In the genomic region with DNA sequence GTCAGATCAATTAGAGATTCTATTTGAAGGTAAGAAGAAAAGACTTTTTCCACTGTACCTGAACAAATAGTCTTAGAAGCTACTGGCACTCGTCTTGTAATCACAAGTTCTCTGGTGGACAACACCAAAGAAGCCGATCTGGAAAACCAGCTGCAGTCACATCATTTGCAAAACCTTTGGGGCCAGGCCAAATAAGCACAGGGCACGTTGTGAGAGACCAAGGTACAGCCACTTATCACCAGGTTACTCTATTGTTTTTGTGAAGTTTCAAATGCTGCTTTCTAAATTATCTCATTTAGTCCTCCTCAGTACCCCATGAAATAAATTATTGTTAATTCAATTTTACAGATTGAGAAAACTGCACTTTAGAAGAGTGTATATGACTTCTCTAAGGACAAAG, we compare ENCODE assay signal across 27 cellular contexts. TPM values are rescaled to one million over a fixed set of nuclear protein-coding genes. Genes with fewer than 3 reads are reported as not detected.
DNase-seq lines count a peak whose midpoint lies in the region; ATAC-seq, FAIRE-seq and TF ChIP-seq lines count a peak whose summit lies in the region.
"Had no signal": no experiment of that assay in that cellular context is flagged by ENCODE, and none has a peak within 500 bp of the region (broad histone marks: within the 10 kb centered on the region; RNA-seq: fewer than 3 reads in every experiment).

No MANE protein-coding gene starts in this region.

- H3K4me3 Mint-ChIP-seq in naive thymus-derived CD4-positive, alpha-beta T cell: peak overlapping the region in 7 of 10 donors; percentile 2 to 57 (median 34)
- no peak overlapping the region for H3K4me3 Mint-ChIP-seq in activated naive CD4-positive, alpha-beta T cell treated with anti-CD3 and anti-CD28 coated beads, Interleukin-2, amount 10 ng/mL, durations not matched to agents 7 days and 5 days
- H3K4me3 Mint-ChIP-seq: CD14-positive monocyte had no signal

- H3K36me3 Mint-ChIP-seq in naive thymus-derived CD4-positive, alpha-beta T cell: peaks cover 4 to 54% (median 36%) of the 10 kb centered on the region in 5 donors
- peaks cover 24% of the 10 kb centered on the region for H3K36me3 Mint-ChIP-seq in activated naive CD4-positive, alpha-beta T cell treated with anti-CD3 and anti-CD28 coated beads, Interleukin-2, amount 10 ng/mL, durations not matched to agents 7 days and 5 days

- TF ChIP-seq EP300 in HepG2 (IDR thresholded peaks at IDR 0.05; ENCODE audit: low read depth in 2 of 2, low read length in 2 of 2) (no peak), HepG2 (CRISPR knock-in tag; IDR thresholded peaks at IDR 0.05; ENCODE audit: borderline replicate concordance) (no peak)

- H3K79me2 ChIP-seq in HepG2 (ENCODE audit: insufficient read depth, low read length): peaks cover 85% of the 10 kb centered on the region

- intact Hi-C loops in right lobe of liver (cut with DNase I) (loop anchor here in 1 of 2 donors (10.0 kb wide), 1 partner anchor 62 kb away; no protein-coding TSS in a partner anchor), HepG2 (cut with micrococcal nuclease; ENCODE audit: unreplicated experiment) (loop anchor here (1.0 kb wide), 1 partner anchor 8 kb away; no protein-coding TSS in a partner anchor)
- intact Hi-C loops in naive thymus-derived CD4-positive, alpha-beta T cell (cut with micrococcal nuclease): no loop called here

- H3K36me3 ChIP-seq in right lobe of liver: no peaks in the 10 kb centered on the region
- no peaks in the 10 kb centered on the region for H3K36me3 ChIP-seq in HepG2 (replicated peaks in 1 of 2; ENCODE audit: control insufficient read depth in 1 of 2, insufficient read depth in 2 of 2, low read length in 2 of 2)
- H3K36me3 ChIP-seq in naive thymus-derived CD4-positive, alpha-beta T cell (ENCODE audit: control insufficient read depth in 2 of 3, insufficient read depth in 3 of 3, low read length in 3 of 3): no peaks in the 10 kb centered on the region
- H3K36me3 ChIP-seq: BE2C had no signal

- in situ Hi-C loops in HepG2 (cut with HindIII; ENCODE audit: extremely low pct_ligation_motif_present, low pct_unique_long_range_greater_than_20kb): no loop called here

- ATAC-seq in right lobe of liver: peak; percentile 39 to 63 (median 56)
- no peak for ATAC-seq in HepG2
- no peak for ATAC-seq in naive thymus-derived CD4-positive, alpha-beta T cell
- ATAC-seq in GM18870 (IDR thresholded peaks at IDR 0.05; ENCODE audit: unreplicated experiment): no peak
- ATAC-seq: GM12878 had no signal

- TF ChIP-seq CTCF in right lobe of liver (IDR thresholded peaks at IDR 0.05) (no peak), HepG2 (CRISPR knock-in tag; IDR thresholded peaks at IDR 0.05) (no peak)

- no peak overlapping the region for H3K4me2 ChIP-seq in HepG2 (ENCODE audit: low read depth, low read length)
- H3K4me2 ChIP-seq: BLaER1 had no signal

- BruUV-seq in HepG2 (replicated peaks; lab: Mats Ljungman, UMichigan): no TSS peak

- no peak for DNase-seq in right lobe of liver
- DNase-seq in HepG2 (ENCODE audit: low spot score): no peak
- DNase-seq in naive thymus-derived CD4-positive, alpha-beta T cell: no peak
- no peak for DNase-seq in activated naive CD4-positive, alpha-beta T cell treated with anti-CD3 and anti-CD28 coated beads, Interleukin-2, amount 10 ng/mL, durations not matched to agents 7 days and 5 days
- DNase-seq: 8988T; ACHN; BE2C; C1 segment of cervical spinal cord; CD4-positive, alpha-beta memory T cell; CD4-positive, CD25-positive, alpha-beta regulatory T cell; CD8-positive, alpha-beta memory T cell; COR-L47; DMS 273 treated with DMSO at 0.1 percent for 48 hours; DMS153; DMS53; DMS79; DND-41; EL; GDM1 had no signal

- H3K9ac ChIP-seq in HepG2 (ENCODE audit: insufficient read depth, low read depth, low read length): no peak overlapping the region
- H3K9ac ChIP-seq: BLaER1 had no signal

- 36% methylated on average over 3 of the region's 3 CpGs for WGBS in right lobe of liver (ENCODE audit: insufficient coverage, low coverage, low lambda C conversion rate, missing lambda C conversion rate)
- WGBS in HepG2 (ENCODE audit: low lambda C conversion rate): 69% methylated on average over 3 of the region's 3 CpGs

- no peak for TF ChIP-seq POLR2A in right lobe of liver (IDR thresholded peaks at IDR 0.05)
- TF ChIP-seq POLR2A in HepG2 (IDR thresholded peaks at IDR 0.05; ENCODE audit: insufficient read depth in 1 of 2, low read depth in 2 of 2, low read length in 2 of 2): no peak

- peaks cover 0 to 34% (median 5%) of the 10 kb centered on the region in 11 donors for H3K9me3 Mint-ChIP-seq in naive thymus-derived CD4-positive, alpha-beta T cell
- peaks cover 7% of the 10 kb centered on the region for H3K9me3 Mint-ChIP-seq in activated naive CD4-positive, alpha-beta T cell treated with anti-CD3 and anti-CD28 coated beads, Interleukin-2, amount 10 ng/mL, durations not matched to agents 7 days and 5 days
- H3K9me3 Mint-ChIP-seq: CD8-positive, alpha-beta memory T cell had no signal

- no peaks in the 10 kb centered on the region for H3K9me3 ChIP-seq in right lobe of liver
- H3K9me3 ChIP-seq in HepG2 (ENCODE audit: low read length): no peaks in the 10 kb centered on the region
- H3K9me3 ChIP-seq in naive thymus-derived CD4-positive, alpha-beta T cell (ENCODE audit: control insufficient read depth in 2 of 3, low read length in 3 of 3): no peaks in the 10 kb centered on the region
- H3K9me3 ChIP-seq: BE2C had no signal

- H4K20me1 ChIP-seq in HepG2 (ENCODE audit: insufficient read depth, low read length): peaks cover 6% of the 10 kb centered on the region; the same call in 1 of the 2 replicates

- H3K4me1 Mint-ChIP-seq in naive thymus-derived CD4-positive, alpha-beta T cell: peaks cover 12 to 82% (median 69%) of the 10 kb centered on the region in 7 donors
- peaks cover 10% of the 10 kb centered on the region for H3K4me1 Mint-ChIP-seq in activated naive CD4-positive, alpha-beta T cell treated with anti-CD3 and anti-CD28 coated beads, Interleukin-2, amount 10 ng/mL, durations not matched to agents 7 days and 5 days

- no peak overlapping the region for H3K27ac Mint-ChIP-seq in naive thymus-derived CD4-positive, alpha-beta T cell
- H3K27ac Mint-ChIP-seq in activated naive CD4-positive, alpha-beta T cell treated with anti-CD3 and anti-CD28 coated beads, Interleukin-2, amount 10 ng/mL, durations not matched to agents 7 days and 5 days: no peak overlapping the region

- no peaks in the 10 kb centered on the region for H3K27me3 Mint-ChIP-seq in naive thymus-derived CD4-positive, alpha-beta T cell
- H3K27me3 Mint-ChIP-seq in activated naive CD4-positive, alpha-beta T cell treated with anti-CD3 and anti-CD28 coated beads, Interleukin-2, amount 10 ng/mL, durations not matched to agents 7 days and 5 days: no peaks in the 10 kb centered on the region
- H3K27me3 Mint-ChIP-seq: CD4-positive, alpha-beta memory T cell; CD4-positive, CD25-positive, alpha-beta regulatory T cell; CD8-positive, alpha-beta memory T cell had no signal

- POLR2A ChIA-PET in HepG2 (lab: Yijun Ruan, JAX): no interaction called here
- POLR2A ChIA-PET in naive thymus-derived CD4-positive, alpha-beta T cell (lab: Charles Lee): no interaction called here

- no peaks in the 10 kb centered on the region for H3K27me3 ChIP-seq in right lobe of liver
- H3K27me3 ChIP-seq in HepG2 (ENCODE audit: control insufficient read depth in 1 of 2, insufficient read depth in 2 of 2, low read length in 2 of 2): no peaks in the 10 kb centered on the region
- H3K27me3 ChIP-seq in naive thymus-derived CD4-positive, alpha-beta T cell (ENCODE audit: control insufficient read depth in 2 of 2, insufficient read depth in 2 of 2, low read length in 2 of 2): no peaks in the 10 kb centered on the region
- H3K27me3 ChIP-seq: BE2C, BLaER1 had no signal

- TF ChIP-seq RAD21 in HepG2 (CRISPR knock-in tag; IDR thresholded peaks at IDR 0.05): no peak

- CTCF ChIA-PET in HepG2 (lab: Yijun Ruan, JAX; ENCODE audit: low intra/inter-chr PET ratio, low total read pairs): no interaction called here
- CTCF ChIA-PET in naive thymus-derived CD4-positive, alpha-beta T cell (lab: Charles Lee): interaction anchor here (0.6 kb wide), 1 partner anchor 727 kb away, joined by 3 read pairs; no protein-coding TSS in a partner anchor
- CTCF ChIA-PET in activated naive CD4-positive, alpha-beta T cell treated with anti-CD3 and anti-CD28 coated beads, Interleukin-2, amount 10 ng/mL, durations not matched to agents 7 days and 5 days (lab: Charles Lee): no interaction called here

- H3K27ac ChIP-seq in right lobe of liver: no peak overlapping the region
- H3K27ac ChIP-seq in HepG2 (ENCODE audit: extremely low read length, insufficient read depth, low read length): no peak overlapping the region
- no peak overlapping the region for H3K27ac ChIP-seq in naive thymus-derived CD4-positive, alpha-beta T cell (ENCODE audit: low read depth, low read length)
- H3K27ac ChIP-seq: BLaER1 had no signal

- FAIRE-seq in HepG2 (lab: Jason Lieb, UNC): no peak
- FAIRE-seq: A204.1, GM12878, GM12892, GM18507, GM19239 had no signal

- H3K4me1 ChIP-seq in right lobe of liver (peaks cover 0 to 16% (median 2%) of the 10 kb centered on the region in 4 donors), HepG2 (ENCODE audit: insufficient read depth, low read length) (peaks cover 29% of the 10 kb centered on the region)
- H3K4me1 ChIP-seq in naive thymus-derived CD4-positive, alpha-beta T cell (ENCODE audit: control insufficient read depth in 2 of 2, insufficient read depth in 2 of 2, low read length in 2 of 2): peaks cover 11 to 12% of the 10 kb centered on the region in 2 donors
- H3K4me1 ChIP-seq: BE2C, BLaER1 had no signal

- no peak overlapping the region for H2AFZ ChIP-seq in HepG2 (ENCODE audit: low read length)

- no peak overlapping the region for H3K4me3 ChIP-seq in right lobe of liver
- no peak overlapping the region for H3K4me3 ChIP-seq in HepG2 (replicated peaks in 1 of 3; ENCODE audit: insufficient read depth in 1 of 3, low read depth in 2 of 3, low read length in 3 of 3)
- no peak overlapping the region for H3K4me3 ChIP-seq in naive thymus-derived CD4-positive, alpha-beta T cell (ENCODE audit: low read length)
- H3K4me3 ChIP-seq: BLaER1, GM12878 had no signal

RNA-seq across cellular contexts. Expression of a gene that starts 18.5 kb away (rescaled TPM):
- 10 to 100 TPM; 17.1 to 23.2 (median 21.6) TPM for total RNA-seq in right lobe of liver
- 27.2 and 37.8 TPM in 2 replicates for total RNA-seq in HepG2 (2016; rRNA removed; fragmentation: Illumina TruSeq; extraction: Trizol)
- 4.3 and 6.2 TPM in 2 replicates for total RNA-seq in HepG2 (2016; cell fraction: cytosol; rRNA removed; fragmentation: Illumina TruSeq; extraction: Trizol; ENCODE audit: low read depth)
- 27.0 and 36.7 TPM in 2 replicates for total RNA-seq in HepG2 (2016; cell fraction: insoluble cytoplasmic fraction; rRNA removed; fragmentation: Illumina TruSeq; extraction: Trizol)
- 8.7 and 9.5 TPM in 2 replicates for total RNA-seq in HepG2 (2016; cell fraction: membrane; rRNA removed; fragmentation: Illumina TruSeq; extraction: Trizol)
- total RNA-seq in HepG2 (2016; cell fraction: nucleus; rRNA removed; fragmentation: Illumina TruSeq; extraction: Trizol): 38.5 and 44.6 TPM in 2 replicates
- 5.9 and 10.5 TPM in 2 replicates for polyA plus RNA-seq in HepG2 (2011; rRNA removed)
- polyA plus RNA-seq in HepG2 (2011; cell fraction: cytosol; rRNA removed): 1.5 and 3.2 TPM in 2 replicates
- 7.3 and 8.0 TPM in 2 replicates for polyA plus RNA-seq in HepG2 (2011; cell fraction: nucleus; rRNA removed)
- 14.8 and 19.8 TPM in 2 replicates for polyA plus RNA-seq in HepG2 (2012)
- polyA plus RNA-seq in HepG2 (2016; cell fraction: cytosol; fragmentation: Illumina TruSeq; extraction: Trizol; ENCODE audit: low read depth): 0.23 and 0.31 TPM in 2 replicates
- polyA plus RNA-seq in HepG2 (2016; cell fraction: insoluble cytoplasmic fraction; fragmentation: Illumina TruSeq; extraction: Trizol; ENCODE audit: low read depth): 27.9 and 29.2 TPM in 2 replicates
- 1.2 and 1.7 TPM in 2 replicates for polyA plus RNA-seq in HepG2 (2016; cell fraction: membrane; fragmentation: Illumina TruSeq; extraction: Trizol; ENCODE audit: low read depth)
- polyA plus RNA-seq in HepG2 (2016; cell fraction: nucleus; fragmentation: Illumina TruSeq; extraction: Trizol; ENCODE audit: insufficient read depth, low read depth): 39.5 and 43.8 TPM in 2 replicates
- polyA minus RNA-seq in HepG2 (2011; rRNA and poly(A)+ RNA removed; ENCODE audit: low replicate concordance): 5.9 and 10.2 TPM in 2 replicates
- polyA minus RNA-seq in HepG2 (2011; cell fraction: cytosol; rRNA and poly(A)+ RNA removed): 12.1 and 13.3 TPM in 2 replicates
- polyA minus RNA-seq in HepG2 (2011; cell fraction: nucleus; rRNA and poly(A)+ RNA removed): 80.5 and 92.5 TPM in 2 replicates
- total RNA-seq in naive thymus-derived CD4-positive, alpha-beta T cell: 10 to 100 TPM; 66.2 to 97.5 (median 75.8) TPM
- 10 to 100 TPM; 27.6 to 39.2 TPM for polyA plus RNA-seq in naive thymus-derived CD4-positive, alpha-beta T cell

Comparison
In these comparisons a context has a peak if more than half of its experiments do, and no peak if none do; other contexts are left out.
1. ATAC-seq: peak in right lobe of liver (4 of 4); none in HepG2 (single experiment), naive thymus-derived CD4-positive, alpha-beta T cell (single experiment) and GM18870 (single experiment).